Comparison of ENCODE assay signal across 2 cellular contexts in genomic region chr1:28127617-28128257, GRCh38.
A peak's percentile ranks its signal among the peaks of the same experiment; 100 is the strongest.
TF ChIP-seq lines count a peak whose summit lies in the region.

No MANE protein-coding gene starts in this region.

TF ChIP-seq in K562, 482 proteins besides CTCF, POLR2A, EP300 and RAD21 (continues in another document):
- TF ChIP-seq MTA3 (IDR thresholded peaks at IDR 0.05; ENCODE audit: borderline replicate concordance) (no peak), ESRRA (IDR thresholded peaks at IDR 0.05; ENCODE audit: borderline replicate concordance, low read depth) (0 out of 2 replicates have a peak, but pooled peaks have one; percentile 39), MEIS2 (IDR thresholded peaks at IDR 0.05; ENCODE audit: partially characterized antibody) (peak; percentile 26), GABPB1 (CRISPR knock-in tag; IDR thresholded peaks at IDR 0.05) (no peak), ZNF282 (CRISPR knock-in tag; IDR thresholded peaks at IDR 0.05) (no peak), ZNF445 (CRISPR knock-in tag; IDR thresholded peaks at IDR 0.05; ENCODE audit: low read depth) (no peak), SPI1 (IDR thresholded peaks at IDR 0.05; ENCODE audit: borderline replicate concordance, low read depth, low read length) (peak; percentile 97)
- TF ChIP-seq, protein P1, sequence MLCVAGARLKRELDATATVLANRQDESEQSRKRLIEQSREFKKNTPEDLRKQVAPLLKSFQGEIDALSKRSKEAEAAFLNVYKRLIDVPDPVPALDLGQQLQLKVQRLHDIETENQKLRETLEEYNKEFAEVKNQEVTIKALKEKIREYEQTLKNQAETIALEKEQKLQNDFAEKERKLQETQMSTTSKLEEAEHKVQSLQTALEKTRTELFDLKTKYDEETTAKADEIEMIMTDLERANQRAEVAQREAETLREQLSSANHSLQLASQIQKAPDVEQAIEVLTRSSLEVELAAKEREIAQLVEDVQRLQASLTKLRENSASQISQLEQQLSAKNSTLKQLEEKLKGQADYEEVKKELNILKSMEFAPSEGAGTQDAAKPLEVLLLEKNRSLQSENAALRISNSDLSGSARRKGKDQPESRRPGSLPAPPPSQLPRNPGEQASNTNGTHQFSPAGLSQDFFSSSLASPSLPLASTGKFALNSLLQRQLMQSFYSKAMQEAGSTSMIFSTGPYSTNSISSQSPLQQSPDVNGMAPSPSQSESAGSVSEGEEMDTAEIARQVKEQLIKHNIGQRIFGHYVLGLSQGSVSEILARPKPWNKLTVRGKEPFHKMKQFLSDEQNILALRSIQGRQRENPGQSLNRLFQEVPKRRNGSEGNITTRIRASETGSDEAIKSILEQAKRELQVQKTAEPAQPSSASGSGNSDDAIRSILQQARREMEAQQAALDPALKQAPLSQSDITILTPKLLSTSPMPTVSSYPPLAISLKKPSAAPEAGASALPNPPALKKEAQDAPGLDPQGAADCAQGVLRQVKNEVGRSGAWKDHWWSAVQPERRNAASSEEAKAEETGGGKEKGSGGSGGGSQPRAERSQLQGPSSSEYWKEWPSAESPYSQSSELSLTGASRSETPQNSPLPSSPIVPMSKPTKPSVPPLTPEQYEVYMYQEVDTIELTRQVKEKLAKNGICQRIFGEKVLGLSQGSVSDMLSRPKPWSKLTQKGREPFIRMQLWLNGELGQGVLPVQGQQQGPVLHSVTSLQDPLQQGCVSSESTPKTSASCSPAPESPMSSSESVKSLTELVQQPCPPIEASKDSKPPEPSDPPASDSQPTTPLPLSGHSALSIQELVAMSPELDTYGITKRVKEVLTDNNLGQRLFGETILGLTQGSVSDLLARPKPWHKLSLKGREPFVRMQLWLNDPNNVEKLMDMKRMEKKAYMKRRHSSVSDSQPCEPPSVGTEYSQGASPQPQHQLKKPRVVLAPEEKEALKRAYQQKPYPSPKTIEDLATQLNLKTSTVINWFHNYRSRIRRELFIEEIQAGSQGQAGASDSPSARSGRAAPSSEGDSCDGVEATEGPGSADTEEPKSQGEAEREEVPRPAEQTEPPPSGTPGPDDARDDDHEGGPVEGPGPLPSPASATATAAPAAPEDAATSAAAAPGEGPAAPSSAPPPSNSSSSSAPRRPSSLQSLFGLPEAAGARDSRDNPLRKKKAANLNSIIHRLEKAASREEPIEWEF (CRISPR knock-in tag; IDR thresholded peaks at IDR 0.05), result peak; percentile 74; the same call in 1 of the 2 replicates
- TF ChIP-seq, protein P2, sequence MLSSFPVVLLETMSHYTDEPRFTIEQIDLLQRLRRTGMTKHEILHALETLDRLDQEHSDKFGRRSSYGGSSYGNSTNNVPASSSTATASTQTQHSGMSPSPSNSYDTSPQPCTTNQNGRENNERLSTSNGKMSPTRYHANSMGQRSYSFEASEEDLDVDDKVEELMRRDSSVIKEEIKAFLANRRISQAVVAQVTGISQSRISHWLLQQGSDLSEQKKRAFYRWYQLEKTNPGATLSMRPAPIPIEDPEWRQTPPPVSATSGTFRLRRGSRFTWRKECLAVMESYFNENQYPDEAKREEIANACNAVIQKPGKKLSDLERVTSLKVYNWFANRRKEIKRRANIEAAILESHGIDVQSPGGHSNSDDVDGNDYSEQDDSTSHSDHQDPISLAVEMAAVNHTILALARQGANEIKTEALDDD (IDR thresholded peaks at IDR 0.05), result peak; percentile 53

TF ChIP-seq in GM23338, 12 proteins besides CTCF, POLR2A, EP300 and RAD21 (continued from another document):
- no peak for TF ChIP-seq POLR2AphosphoS5 (IDR thresholded peaks at IDR 0.05; ENCODE audit: low read depth)
- no peak for TF ChIP-seq CREB1 (CRISPR knock-in tag; IDR thresholded peaks at IDR 0.05; ENCODE audit: low read depth)
- no peak for TF ChIP-seq ETS1 (IDR thresholded peaks at IDR 0.05)
- no peak for TF ChIP-seq REST (IDR thresholded peaks at IDR 0.05; ENCODE audit: unreplicated experiment)
- TF ChIP-seq EZH2 (IDR thresholded peaks at IDR 0.05; ENCODE audit: low read depth, unreplicated experiment), result no peak
- TF ChIP-seq ZNF331 (CRISPR knock-in tag; IDR thresholded peaks at IDR 0.05; ENCODE audit: low read depth), result no peak
- no peak for TF ChIP-seq STAT1 (IDR thresholded peaks at IDR 0.05; ENCODE audit: unreplicated experiment)
- TF ChIP-seq ZNF114 (CRISPR knock-in tag; IDR thresholded peaks at IDR 0.05), result no peak
- no peak for TF ChIP-seq EZH2phosphoT487 (IDR thresholded peaks at IDR 0.05; ENCODE audit: unreplicated experiment)
